Comparison of ENCODE assay signal across 9 cellular contexts in genomic region chr22:41501209-41501608, GRCh38. TPM values are rescaled to one million over a fixed set of nuclear protein-coding genes. Genes with fewer than 3 reads are reported as not detected.
A peak's percentile ranks its signal among the peaks of the same experiment; 100 is the strongest.
DNase-seq lines count a peak whose midpoint lies in the region; ATAC-seq lines count a peak whose summit lies in the region.
"Had no signal": no experiment of that assay in that cellular context is flagged by ENCODE, and none has a peak within 500 bp of the region (broad histone marks: within the 10 kb centered on the region; RNA-seq: fewer than 3 reads in every experiment).

No MANE protein-coding gene starts in this region.

- in situ Hi-C loops in G401 (cut with HindIII; ENCODE audit: low sequenced_read_pairs), result no loop called here

- H3K27me3 Mint-ChIP-seq in naive B cell, result no peaks in the 10 kb centered on the region

- DNase-seq in G401 (ENCODE audit: low spot score), result peak; percentile 57
- DNase-seq in Jurkat, Clone E6-1 (ENCODE audit: low read depth, low spot score), result peak; percentile 21
- DNase-seq in naive B cell, result peak; percentile 45
- DNase-seq in COLO668 (lab: John Stamatoyannopoulos, UW; ENCODE audit: unreplicated experiment), result no peak
- no peak for DNase-seq in NCI-H1436 treated with DMSO at 0.1 percent for 48 hours (lab: John Stamatoyannopoulos, UW)
- DNase-seq: activated effector memory CD4-positive, alpha-beta T cell treated with Interleukin-2 at 50 U/mL for 16 hours had no signal

- peak overlapping the region in 4 of 6 donors; percentile 2 to 72 (median 57) for H3K27ac Mint-ChIP-seq in naive B cell

- H3K9me3 Mint-ChIP-seq in naive B cell, result no peaks in the 10 kb centered on the region

- H3K4me3 ChIP-seq in Jurkat, Clone E6-1 (ENCODE audit: low read length), result no peak overlapping the region

- no peaks in the 10 kb centered on the region for H3K36me3 Mint-ChIP-seq in naive B cell

- H3K4me1 Mint-ChIP-seq in naive B cell, result peaks cover 9 to 30% (median 24%) of the 10 kb centered on the region in 3 donors

- H3K4me3 Mint-ChIP-seq in naive B cell, result peak overlapping the region in 3 of 8 donors; percentile 2 to 51 (median 11)

- peak; percentile 91 to 97 for ATAC-seq in naive B cell (ENCODE audit: low read depth in 2 of 2)
- no peak for ATAC-seq in GM19455 (IDR thresholded peaks at IDR 0.05; ENCODE audit: unreplicated experiment)
- ATAC-seq in GM21619 (IDR thresholded peaks at IDR 0.05; ENCODE audit: unreplicated experiment), result no peak

- H3K27ac ChIP-seq in angular gyrus (ENCODE audit: low read depth, low read length), result peak overlapping the region; percentile 74

RNA-seq across cellular contexts. Expression of gene ACO2, which starts 32.3 kb away (rescaled TPM):
- total RNA-seq in G401 (2014; rRNA removed; shearing (Covaris generic)), result 171 and 184 TPM in 2 replicates
- 98.6 TPM for polyA plus RNA-seq in Jurkat, Clone E6-1 (2012; ENCODE audit: insufficient read depth, insufficient read length)
- polyA plus RNA-seq in naive B cell (ENCODE audit: low read depth in 6 of 6), result 100 to 1,000 TPM in 3 of 6 donors, 10 to 100 TPM in 3; 88.9 to 124 (median 106) TPM

RNA-seq across cellular contexts. Expression of gene PHF5A, which starts 32.7 kb away (rescaled TPM):
- 133 and 134 TPM in 2 replicates for total RNA-seq in G401 (2014; rRNA removed; shearing (Covaris generic))
- polyA plus RNA-seq in Jurkat, Clone E6-1 (2012; ENCODE audit: insufficient read depth, insufficient read length), result 165 TPM
- polyA plus RNA-seq in naive B cell (ENCODE audit: low read depth in 6 of 6), result 10 to 100 TPM; 20.5 to 34.2 (median 26.7) TPM

RNA-seq across cellular contexts. Expression of gene POLR3H, which starts 43.1 kb away (rescaled TPM):
- total RNA-seq in G401 (2014; rRNA removed; shearing (Covaris generic)), result 33.8 and 35.3 TPM in 2 replicates
- 53.1 TPM for polyA plus RNA-seq in Jurkat, Clone E6-1 (2012; ENCODE audit: insufficient read depth, insufficient read length)
- 10 to 100 TPM; 17.9 to 27.2 (median 22.6) TPM for polyA plus RNA-seq in naive B cell (ENCODE audit: low read depth in 6 of 6)

RNA-seq across cellular contexts. Expression of gene TOB2, which starts 54.6 kb away (rescaled TPM):
- total RNA-seq in G401 (2014; rRNA removed; shearing (Covaris generic)), result 33.3 and 34.4 TPM in 2 replicates
- 9.1 TPM for polyA plus RNA-seq in Jurkat, Clone E6-1 (2012; ENCODE audit: insufficient read depth, insufficient read length)
- 10 to 100 TPM; 14.0 to 24.0 (median 22.2) TPM for polyA plus RNA-seq in naive B cell (ENCODE audit: low read depth in 6 of 6)

RNA-seq across cellular contexts. Expression of gene CSDC2, which starts 59.6 kb away (rescaled TPM):
- total RNA-seq in G401 (2014; rRNA removed; shearing (Covaris generic)), result 10.6 and 11.2 TPM in 2 replicates
- polyA plus RNA-seq in Jurkat, Clone E6-1 (2012; ENCODE audit: insufficient read depth, insufficient read length), result not detected
- not detected for polyA plus RNA-seq in naive B cell (ENCODE audit: low read depth in 6 of 6)

Comparison
In these comparisons a context has a peak if more than half of its experiments do, and no peak if none do; other contexts are left out.
1. DNase-seq: peak in G401 (single experiment), Jurkat, Clone E6-1 (single experiment) and naive B cell (single experiment); none in COLO668 (single experiment) and NCI-H1436 treated with DMSO at 0.1 percent for 48 hours (single experiment).
2. ATAC-seq: peak in naive B cell (2 of 2); none in GM19455 (single experiment) and GM21619 (single experiment).